In the genomic region with DNA sequence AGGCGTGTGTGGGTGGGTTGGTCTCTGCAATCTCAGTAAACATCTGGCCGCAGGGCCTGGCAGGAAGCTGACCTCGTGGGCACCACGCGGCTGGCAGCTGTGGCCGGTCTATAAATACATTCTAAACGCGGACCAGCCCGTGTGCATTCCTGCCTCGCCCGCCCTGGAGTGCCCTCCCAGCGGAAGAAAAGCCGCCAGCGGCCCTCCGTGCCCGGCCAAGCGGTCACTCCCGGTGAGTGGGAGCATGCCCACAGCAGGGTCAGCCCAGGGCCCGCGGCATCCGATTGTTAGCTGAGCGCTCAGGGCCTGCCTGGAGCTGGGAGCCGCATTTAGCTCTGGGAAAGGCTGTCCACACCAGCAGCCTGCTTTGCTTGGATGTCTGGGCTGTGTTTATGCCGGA, we compare ENCODE assay signal across 21 cellular contexts. TPM values are rescaled to one million over a fixed set of nuclear protein-coding genes. Genes with fewer than 3 reads are reported as not detected.
DNase-seq lines count a peak whose midpoint lies in the region; ATAC-seq and TF ChIP-seq lines count a peak whose summit lies in the region.
"Had no signal": no experiment of that assay in that cellular context is flagged by ENCODE, and none has a peak within 500 bp of the region (broad histone marks: within the 10 kb centered on the region; RNA-seq: fewer than 3 reads in every experiment).

No MANE protein-coding gene starts in this region.

- no peak overlapping the region for H3K14ac ChIP-seq in neuronal stem cell (ENCODE audit: low read length)

- peak overlapping the region; percentile 79 for H4K91ac ChIP-seq in neuronal stem cell (ENCODE audit: low read depth, low read length, poor library complexity)

- H3K4me1 ChIP-seq in gastroesophageal sphincter (peaks cover 0 to 14% (median 0%) of the 10 kb centered on the region in 3 donors), neuronal stem cell (ENCODE audit: control insufficient read depth in 2 of 2, insufficient read depth in 1 of 2, low read depth in 1 of 2, low read length in 2 of 2) (no peaks in the 10 kb centered on the region)

- peak overlapping the region; percentile 56 for H2AK5ac ChIP-seq in neuronal stem cell (ENCODE audit: low read depth, low read length)

- no peak overlapping the region for H3K4ac ChIP-seq in neuronal stem cell (ENCODE audit: low read length)

- peak overlapping the region; percentile 53 for H2BK5ac ChIP-seq in neuronal stem cell (ENCODE audit: low read length)

- peak overlapping the region in 1 of 4 donors; percentile 36 for H3K27ac ChIP-seq in gastroesophageal sphincter
- no peak overlapping the region for H3K27ac ChIP-seq in neuronal stem cell (replicated peaks; ENCODE audit: low read length)
- H3K27ac ChIP-seq: PC-9, transverse colon, VCaP had no signal

- TF ChIP-seq POLR2A in gastroesophageal sphincter (IDR thresholded peaks at IDR 0.05) = no peak

- no peaks in the 10 kb centered on the region for H3K79me1 ChIP-seq in neuronal stem cell (ENCODE audit: low read depth, low read length)

- H4K8ac ChIP-seq in neuronal stem cell (ENCODE audit: low read depth, low read length) = no peak overlapping the region

- H2BK12ac ChIP-seq in neuronal stem cell (ENCODE audit: low read length) = no peak overlapping the region

- no peak overlapping the region for H2AFZ ChIP-seq in neuronal stem cell (ENCODE audit: low read length)
- H2AFZ ChIP-seq: PC-9 had no signal

- peak; percentile 67 for ATAC-seq in gastroesophageal sphincter
- ATAC-seq in omental fat pad (ENCODE audit: low FRiP score) = no peak
- no peak for ATAC-seq in HG02981 (IDR thresholded peaks at IDR 0.05; ENCODE audit: unreplicated experiment)
- ATAC-seq in HG02884 (IDR thresholded peaks at IDR 0.05; ENCODE audit: unreplicated experiment) = no peak
- ATAC-seq: activated T-helper 17 cell treated with anti-CD3 and anti-CD28 coated beads, Interleukin-2, amount 50 U/mL, for 72 hours had no signal

- DNase-seq in A172 (ENCODE audit: low spot score) = peak; percentile 29
- DNase-seq in MV-4-11 (lab: John Stamatoyannopoulos, UW) = peak; percentile 7
- no peak for DNase-seq in neuronal stem cell (ENCODE audit: low spot score)
- DNase-seq in omental fat pad (ENCODE audit: low spot score) = no peak
- no peak for DNase-seq in AML-193 (lab: John Stamatoyannopoulos, UW)
- DNase-seq: amniotic stem cell; cerebellar nuclear complex; kidney; MM.1S; naive B cell; NCI-H2081; NCI-H69; stimulated activated CD4-positive, alpha-beta T cell treated with anti-CD3 and anti-CD28 coated beads, Interleukin-4, amount 100 ng/mL, for 24 hours; SW 1271; transverse colon had no signal

- no peak for TF ChIP-seq EP300 in gastroesophageal sphincter (IDR thresholded peaks at IDR 0.05)

- no CpG with 5 or more reads among the region's 24 CpGs for WGBS in gastroesophageal sphincter (ENCODE audit: low coverage in 1 of 2), 2 donors
- WGBS in neuronal stem cell (ENCODE audit: extremely low coverage in 2 of 2, insufficient read length in 2 of 2, insufficient replicate concordance in 1 of 2), 2 donors = no CpG with 5 or more reads among the region's 24 CpGs

- TF ChIP-seq CTCF in gastroesophageal sphincter (IDR thresholded peaks at IDR 0.05) (no peak), omental fat pad (IDR thresholded peaks at IDR 0.05) (no peak)

- peak overlapping the region; percentile 61 for H2BK120ac ChIP-seq in neuronal stem cell (ENCODE audit: low read depth, low read length)

- H3K9ac ChIP-seq in neuronal stem cell (ENCODE audit: low read depth, low read length, poor library complexity) = no peak overlapping the region

- H2BK15ac ChIP-seq in neuronal stem cell (ENCODE audit: low read length) = no peak overlapping the region

- no peak overlapping the region for H3K18ac ChIP-seq in neuronal stem cell (ENCODE audit: low read length)

- peak overlapping the region; percentile 43 for H3K23ac ChIP-seq in neuronal stem cell (ENCODE audit: low read depth, low read length, poor library complexity)

- H3K4me3 ChIP-seq in gastroesophageal sphincter (no peak overlapping the region), neuronal stem cell (ENCODE audit: low read length in 2 of 2) (peak overlapping the region in 1 of 2 donors; percentile 48)
- H3K4me3 ChIP-seq: PC-9, transverse colon had no signal

- H3K36me3 ChIP-seq in gastroesophageal sphincter = no peaks in the 10 kb centered on the region
- H3K36me3 ChIP-seq in neuronal stem cell (replicated peaks in 1 of 2; ENCODE audit: control insufficient read depth in 2 of 2, insufficient read depth in 2 of 2, low read length in 2 of 2) = no peaks in the 10 kb centered on the region
- H3K36me3 ChIP-seq: transverse colon had no signal

- H3K27me3 ChIP-seq in gastroesophageal sphincter (peaks cover 31% of the 10 kb centered on the region), neuronal stem cell (ENCODE audit: control insufficient read depth in 3 of 3, insufficient read depth in 3 of 3, low read depth in 1 of 3, low read length in 3 of 3) (peaks cover 0 to 85% (median 0%) of the 10 kb centered on the region in 3 experiments)

- H3K4me2 ChIP-seq in neuronal stem cell (ENCODE audit: insufficient read depth, low read length, poor library complexity, severe bottlenecking) = no peak overlapping the region
- H3K4me2 ChIP-seq: PC-9 had no signal

- H3K9me3 ChIP-seq in gastroesophageal sphincter (no peaks in the 10 kb centered on the region), neuronal stem cell (replicated peaks in 1 of 2; ENCODE audit: control insufficient read depth in 2 of 2, insufficient read depth in 1 of 2, low read depth in 1 of 2, low read length in 2 of 2) (peaks cover 0 to 2% of the 10 kb centered on the region in 2 donors)
- H3K9me3 ChIP-seq: transverse colon had no signal

RNA-seq across cellular contexts. Expression of gene ZNF469, which starts 10.3 kb away (rescaled TPM):
- 0.55 and 0.91 TPM in 2 replicates for total RNA-seq in A172 (2014; rRNA removed; shearing (Covaris generic))
- total RNA-seq in gastroesophageal sphincter = 1 to 10 TPM in 3 of 4 donors, under 1 TPM in 1; 0.96 to 4.8 (median 2.1) TPM
- 0.26 TPM for polyA plus RNA-seq in neuronal stem cell (2013, experiment 1 of 2)
- polyA plus RNA-seq in neuronal stem cell (2013, experiment 2 of 2) = 0.29 TPM
- 10 to 100 TPM in 1 of 4 donors, 1 to 10 TPM in 1, under 1 TPM in 2; 0.74 to 10.9 (median 0.93) TPM for total RNA-seq in omental fat pad

Comparison
In these comparisons a context has a peak if more than half of its experiments do, and no peak if none do; other contexts are left out.
1. DNase-seq: peak in A172 (single experiment) and MV-4-11 (single experiment); none in neuronal stem cell (single experiment), omental fat pad (single experiment) and AML-193 (0 of 2).